ENCODE assay signal across 8 cellular contexts in the genomic region with DNA sequence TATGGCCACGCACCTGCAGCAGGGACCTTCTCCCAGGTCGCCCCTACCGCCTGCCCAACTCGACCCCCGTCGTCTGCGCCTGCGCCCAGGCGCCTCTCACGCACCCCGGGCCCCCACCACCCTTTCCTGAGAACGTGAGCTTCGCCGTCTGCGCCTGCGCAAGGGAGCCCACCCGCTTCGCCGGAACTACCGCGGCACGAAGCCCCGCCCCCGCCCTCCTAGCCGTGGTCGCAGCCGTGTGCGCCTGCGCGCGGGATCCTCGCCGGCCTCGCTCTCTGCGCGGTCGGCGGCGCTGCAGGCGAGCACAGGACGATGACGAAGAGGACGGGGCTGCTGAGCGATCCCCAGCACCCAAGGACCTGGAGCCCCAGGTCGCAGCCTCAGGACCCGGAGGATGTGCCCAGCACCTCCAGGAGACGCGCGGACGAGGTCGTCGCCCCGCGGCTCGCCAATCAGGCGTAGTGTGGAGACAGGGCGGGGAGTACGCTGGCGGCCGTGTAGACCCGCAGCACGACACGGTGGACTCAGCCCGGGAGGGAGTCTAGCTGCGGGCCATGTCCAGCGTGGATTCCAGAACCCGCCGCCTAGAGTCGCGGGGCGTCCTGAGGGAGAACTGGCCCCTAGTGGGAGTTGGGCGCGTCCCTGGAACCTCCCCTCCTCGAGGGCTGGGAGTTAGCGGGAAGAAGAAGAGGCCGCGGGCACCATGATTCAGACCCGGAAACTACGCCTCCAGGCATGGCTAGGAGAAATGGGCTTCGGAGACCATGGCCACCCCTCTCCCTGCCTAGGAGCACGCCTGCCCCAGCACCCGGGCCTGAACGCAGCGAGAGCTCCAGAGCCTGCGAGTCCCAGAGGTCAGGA.
A peak's percentile ranks its signal among the peaks of the same experiment; 100 is the strongest.
DNase-seq lines count a peak whose midpoint lies in the region; ATAC-seq and TF ChIP-seq lines count a peak whose summit lies in the region.

No MANE protein-coding gene starts in this region.

- POLR2A ChIA-PET in activated CD4-positive, alpha-beta memory T cell treated with anti-CD3 and anti-CD28 coated beads, Interleukin-2, amount 10 ng/mL, durations not matched to agents 7 days and 5 days (lab: Charles Lee), result no interaction called here
- POLR2A ChIA-PET in HEK293T (lab: Yijun Ruan, JAX), result no interaction called here

- no peak overlapping the region for H3K4me2 ChIP-seq in H9 (ENCODE audit: insufficient read depth, insufficient read length, low read length)

- H3K14ac ChIP-seq in H9 (ENCODE audit: insufficient read depth, low read length), result peak overlapping the region; percentile 42; the same call in 1 of the 2 replicates

- peaks cover 56 to 58% of the 10 kb centered on the region in 2 experiments for H3K4me1 Mint-ChIP-seq in H9
- H3K4me1 Mint-ChIP-seq in activated CD4-positive, alpha-beta memory T cell treated with anti-CD3 and anti-CD28 coated beads, Interleukin-2, amount 10 ng/mL, durations not matched to agents 7 days and 5 days, result peaks cover 6% of the 10 kb centered on the region

- H3K27me3 Mint-ChIP-seq in H9 (ENCODE audit: low read depth), result peaks cover under 1% of the 10 kb centered on the region; the same call in 1 of the 2 replicates
- peaks cover 12% of the 10 kb centered on the region for H3K27me3 Mint-ChIP-seq in activated CD4-positive, alpha-beta memory T cell treated with anti-CD3 and anti-CD28 coated beads, Interleukin-2, amount 10 ng/mL, durations not matched to agents 7 days and 5 days

- no peak overlapping the region for H3T11ph ChIP-seq in H9 (ENCODE audit: low read length)

- no CpG with 5 or more reads among the region's 85 CpGs for WGBS in H9 (ENCODE audit: extremely low coverage, insufficient read length, low lambda C conversion rate)

- ATAC-seq in lower lobe of right lung, result peak; percentile 95

- no peaks in the 10 kb centered on the region for H4K20me1 ChIP-seq in H9 (ENCODE audit: control insufficient read depth, insufficient read depth, insufficient read length)

- H3K79me1 ChIP-seq in H9 (ENCODE audit: insufficient read depth, low read depth, low read length, poor library complexity, severe bottlenecking), result no peaks in the 10 kb centered on the region

- CTCF ChIA-PET in activated CD4-positive, alpha-beta memory T cell treated with anti-CD3 and anti-CD28 coated beads, Interleukin-2, amount 10 ng/mL, durations not matched to agents 7 days and 5 days (lab: Charles Lee), result interaction anchor here (0.8 kb wide), 1 partner anchor 20 kb away, joined by 3 read pairs; no protein-coding TSS in a partner anchor
- CTCF ChIA-PET in HEK293T (lab: Yijun Ruan, JAX), result no interaction called here

- no peaks in the 10 kb centered on the region for H3K23me2 ChIP-seq in H9 (ENCODE audit: insufficient read length, low read depth, low read length, poor library complexity, severe bottlenecking)

- no peak overlapping the region for H2AFZ ChIP-seq in H9 (ENCODE audit: low read length)

- no peak overlapping the region for H2BK120ac ChIP-seq in H9 (ENCODE audit: low read depth, low read length, poor library complexity, severe bottlenecking)

- H3K56ac ChIP-seq in H9 (ENCODE audit: insufficient read length, low read depth, low read length), result no peak overlapping the region

- no peak overlapping the region for H4K91ac ChIP-seq in H9 (ENCODE audit: insufficient read length, low read depth, low read length)

- H3K27ac Mint-ChIP-seq in H9, result no peak overlapping the region
- H3K27ac Mint-ChIP-seq in activated CD4-positive, alpha-beta memory T cell treated with anti-CD3 and anti-CD28 coated beads, Interleukin-2, amount 10 ng/mL, durations not matched to agents 7 days and 5 days, result peak overlapping the region; percentile 51

- H3K36me3 ChIP-seq in lower lobe of right lung, result no peaks in the 10 kb centered on the region

- peak; percentile 60 for DNase-seq in H9
- peak; percentile 70 for DNase-seq in activated CD4-positive, alpha-beta memory T cell treated with anti-CD3 and anti-CD28 coated beads, Interleukin-2, amount 10 ng/mL, durations not matched to agents 7 days and 5 days
- DNase-seq in dedifferentiated amniotic fluid mesenchymal stem cell (ENCODE audit: extremely low spot score), result peak; percentile 55
- DNase-seq in lower lobe of right lung, result peak; percentile 81
- peak; percentile 51 for DNase-seq in stimulated activated CD8-positive, alpha-beta memory T cell treated with anti-CD3 and anti-CD28 coated beads, Interleukin-15, amount 100 ng/mL, for 1 hour (ENCODE audit: low read depth)
- DNase-seq in NCI-H446 (lab: John Stamatoyannopoulos, UW), result no peak
- DNase-seq in HEK293T (ENCODE audit: extremely low spot score), result no peak
- DNase-seq in NCI-H2171 treated with DMSO at 0.1 percent for 48 hours (lab: John Stamatoyannopoulos, UW), result no peak

- peaks cover 9% of the 10 kb centered on the region; the same call in 1 of the 2 replicates for H3K4me1 ChIP-seq in H9 (ENCODE audit: insufficient read depth, low read length)
- H3K4me1 ChIP-seq in lower lobe of right lung, result peaks cover 7% of the 10 kb centered on the region

- H3K4me3 ChIP-seq in lower lobe of right lung, result peak overlapping the region; percentile 69

- no peak overlapping the region for H4K5ac ChIP-seq in H9 (ENCODE audit: insufficient read length, low read depth, low read length)

- H3K79me2 ChIP-seq in H9 (ENCODE audit: insufficient read depth, low read length), result no peaks in the 10 kb centered on the region

- H3K9me3 ChIP-seq in H9 (ENCODE audit: control insufficient read depth, low read depth, low read length) (no peaks in the 10 kb centered on the region), lower lobe of right lung (peaks cover 2% of the 10 kb centered on the region)

- H3K23ac ChIP-seq in H9 (ENCODE audit: insufficient read length, low read depth, low read length), result no peak overlapping the region

- H2BK15ac ChIP-seq in H9 (ENCODE audit: low read depth, low read length), result no peak overlapping the region

- H3K36me3 Mint-ChIP-seq in H9 (ENCODE audit: insufficient read depth in 1 of 3, low read depth in 3 of 3), result peaks cover 3 to 14% (median 6%) of the 10 kb centered on the region in 3 experiments; a peak in 6 of 7 replicates
- H3K36me3 Mint-ChIP-seq in activated CD4-positive, alpha-beta memory T cell treated with anti-CD3 and anti-CD28 coated beads, Interleukin-2, amount 10 ng/mL, durations not matched to agents 7 days and 5 days (ENCODE audit: low read depth), result no peaks in the 10 kb centered on the region

- H3K27me3 ChIP-seq in H9 (ENCODE audit: insufficient read depth, low read length) (no peaks in the 10 kb centered on the region), lower lobe of right lung (ENCODE audit: low read depth) (no peaks in the 10 kb centered on the region)

- H2BK12ac ChIP-seq in H9 (ENCODE audit: insufficient read length, low read depth, low read length), result no peak overlapping the region

- TF ChIP-seq CTCF in H9 (conservative IDR thresholded peaks at IDR 0.05) (no peak), lower lobe of right lung (IDR thresholded peaks at IDR 0.05) (peak; percentile 10)

- no peak overlapping the region for H3K9ac ChIP-seq in H9 (ENCODE audit: extremely low read depth, insufficient read length, low read length)

- peaks cover 17 to 18% of the 10 kb centered on the region in 2 experiments for H3K9me3 Mint-ChIP-seq in H9
- no peaks in the 10 kb centered on the region for H3K9me3 Mint-ChIP-seq in activated CD4-positive, alpha-beta memory T cell treated with anti-CD3 and anti-CD28 coated beads, Interleukin-2, amount 10 ng/mL, durations not matched to agents 7 days and 5 days

- no peak overlapping the region; a peak in 1 of 5 replicates for H3K4me3 Mint-ChIP-seq in H9
- peak overlapping the region; percentile 74 for H3K4me3 Mint-ChIP-seq in activated CD4-positive, alpha-beta memory T cell treated with anti-CD3 and anti-CD28 coated beads, Interleukin-2, amount 10 ng/mL, durations not matched to agents 7 days and 5 days

- H3K27ac ChIP-seq in H9 (ENCODE audit: insufficient read length, low read depth, low read length) (no peak overlapping the region), lower lobe of right lung (peak overlapping the region; percentile 65)

- no peak overlapping the region for H3K18ac ChIP-seq in H9 (ENCODE audit: insufficient read length, low read depth, low read length)

- intact Hi-C loops in lower lobe of right lung (cut with DNase I), result no loop called here

- H2AK5ac ChIP-seq in H9 (ENCODE audit: insufficient read length, low read length), result no peak overlapping the region

- H4K8ac ChIP-seq in H9 (replicated peaks; ENCODE audit: insufficient read length, low read depth, low read length), result no peak overlapping the region

- H2BK20ac ChIP-seq in H9 (ENCODE audit: low read depth, low read length, poor library complexity, severe bottlenecking), result no peak overlapping the region

- no peak overlapping the region for H2BK5ac ChIP-seq in H9 (ENCODE audit: insufficient read length, low read length)

- H3K4ac ChIP-seq in H9 (ENCODE audit: low read depth, low read length), result no peak overlapping the region

TF ChIP-seq in HEK293T, 16 proteins besides CTCF, POLR2A, EP300 and RAD21:
- TF ChIP-seq HDGF (IDR thresholded peaks at IDR 0.05; ENCODE audit: borderline replicate concordance), result no peak
- TF ChIP-seq SP1 (IDR thresholded peaks at IDR 0.05), result no peak
- TF ChIP-seq FOXK2 (IDR thresholded peaks at IDR 0.05), result no peak
- no peak for TF ChIP-seq ELF4 (IDR thresholded peaks at IDR 0.05)
- no peak for TF ChIP-seq ARNT (IDR thresholded peaks at IDR 0.05)
- no peak for TF ChIP-seq TARDBP (IDR thresholded peaks at IDR 0.05)
- no peak for TF ChIP-seq BHLHE40 (IDR thresholded peaks at IDR 0.05; ENCODE audit: borderline replicate concordance)
- no peak for TF ChIP-seq L3MBTL2 (conservative IDR thresholded peaks at IDR 0.05)
- no peak for TF ChIP-seq NFRKB (IDR thresholded peaks at IDR 0.05)
- no peak for TF ChIP-seq FOXM1 (IDR thresholded peaks at IDR 0.05; ENCODE audit: borderline replicate concordance)
- no peak for TF ChIP-seq FOXA1 (IDR thresholded peaks at IDR 0.05)
- TF ChIP-seq SUZ12 (IDR thresholded peaks at IDR 0.05), result no peak
- TF ChIP-seq CTBP1 (IDR thresholded peaks at IDR 0.05; ENCODE audit: borderline replicate concordance), result no peak
- TF ChIP-seq LEF1 (IDR thresholded peaks at IDR 0.05; ENCODE audit: borderline replicate concordance), result no peak
- no peak for TF ChIP-seq ZNF384 (IDR thresholded peaks at IDR 0.05)
- TF ChIP-seq, protein P1, sequence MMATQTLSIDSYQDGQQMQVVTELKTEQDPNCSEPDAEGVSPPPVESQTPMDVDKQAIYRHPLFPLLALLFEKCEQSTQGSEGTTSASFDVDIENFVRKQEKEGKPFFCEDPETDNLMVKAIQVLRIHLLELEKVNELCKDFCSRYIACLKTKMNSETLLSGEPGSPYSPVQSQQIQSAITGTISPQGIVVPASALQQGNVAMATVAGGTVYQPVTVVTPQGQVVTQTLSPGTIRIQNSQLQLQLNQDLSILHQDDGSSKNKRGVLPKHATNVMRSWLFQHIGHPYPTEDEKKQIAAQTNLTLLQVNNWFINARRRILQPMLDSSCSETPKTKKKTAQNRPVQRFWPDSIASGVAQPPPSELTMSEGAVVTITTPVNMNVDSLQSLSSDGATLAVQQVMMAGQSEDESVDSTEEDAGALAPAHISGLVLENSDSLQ (IDR thresholded peaks at IDR 0.05), result no peak
TF ChIP-seq in HEK293T: peak in this region for 0.

Comparison
In these comparisons a context has a peak if more than half of its experiments do, and no peak if none do; other contexts are left out.
1. DNase-seq: peak in H9 (single experiment), activated CD4-positive, alpha-beta memory T cell treated with anti-CD3 and anti-CD28 coated beads, Interleukin-2, amount 10 ng/mL, durations not matched to agents 7 days and 5 days (single experiment), dedifferentiated amniotic fluid mesenchymal stem cell (single experiment), lower lobe of right lung (single experiment) and stimulated activated CD8-positive, alpha-beta memory T cell treated with anti-CD3 and anti-CD28 coated beads, Interleukin-15, amount 100 ng/mL, for 1 hour (single experiment); none in NCI-H446 (0 of 2), HEK293T (single experiment) and NCI-H2171 treated with DMSO at 0.1 percent for 48 hours (single experiment).